ENCODE assay signal across 18 cellular contexts in genomic region chr10:128448796-128449195, GRCh38.
DNase-seq lines count a peak whose midpoint lies in the region; ATAC-seq and TF ChIP-seq lines count a peak whose summit lies in the region.
"Had no signal": no experiment of that assay in that cellular context is flagged by ENCODE, and none has a peak within 500 bp of the region (broad histone marks: within the 10 kb centered on the region; RNA-seq: fewer than 3 reads in every experiment).

No MANE protein-coding gene starts in this region.

- DNase-seq in SIG-M5 treated with dmso at 0.1 percent for 504 hours (lab: John Stamatoyannopoulos, UW; ENCODE audit: unreplicated experiment) = peak; percentile 5
- no peak for DNase-seq in SIG-M5 (lab: John Stamatoyannopoulos, UW)
- DNase-seq in KBM-7 = peak; percentile 3
- DNase-seq in NB4 (ENCODE audit: low read depth) = peak; percentile 16
- peak; percentile 2 for DNase-seq in islet precursor cell
- no peak for DNase-seq in HPDE6-E6E7 (ENCODE audit: extremely low spot score)
- DNase-seq: 8988T; C1 segment of cervical spinal cord; CD4-positive, alpha-beta memory T cell; DMS 273 treated with DMSO at 0.1 percent for 48 hours; DMS79; EL; GDM1; HFFc6 had no signal

- no peak overlapping the region for H3K4me3 ChIP-seq in NB4 (ENCODE audit: low read depth, low read length)
- H3K4me3 ChIP-seq: GM12878, GM23338, HAP-1 had no signal

- no peak for TF ChIP-seq POLR2A in NB4 (IDR thresholded peaks at IDR 0.05; ENCODE audit: extremely low read depth, insufficient read length)

- in situ Hi-C loops in KBM-7 (cut with MboI; ENCODE audit: low pct_unique_long_range_greater_than_20kb, low sequenced_read_pairs) = no loop called here

- TF ChIP-seq CTCF in NB4 (IDR thresholded peaks at IDR 0.05; ENCODE audit: low read depth, low read length) = no peak

- no peak for ATAC-seq in GM21723 (IDR thresholded peaks at IDR 0.05; ENCODE audit: unreplicated experiment)
- ATAC-seq: GM12878, GM23338 had no signal

Comparison
In these comparisons a context has a peak if more than half of its experiments do, and no peak if none do; other contexts are left out.
1. DNase-seq: peak in SIG-M5 treated with dmso at 0.1 percent for 504 hours (single experiment), KBM-7 (single experiment), NB4 (single experiment) and islet precursor cell (single experiment); none in SIG-M5 (single experiment) and HPDE6-E6E7 (single experiment).